ENCODE assay signal across 6 cellular contexts in the genomic region with DNA sequence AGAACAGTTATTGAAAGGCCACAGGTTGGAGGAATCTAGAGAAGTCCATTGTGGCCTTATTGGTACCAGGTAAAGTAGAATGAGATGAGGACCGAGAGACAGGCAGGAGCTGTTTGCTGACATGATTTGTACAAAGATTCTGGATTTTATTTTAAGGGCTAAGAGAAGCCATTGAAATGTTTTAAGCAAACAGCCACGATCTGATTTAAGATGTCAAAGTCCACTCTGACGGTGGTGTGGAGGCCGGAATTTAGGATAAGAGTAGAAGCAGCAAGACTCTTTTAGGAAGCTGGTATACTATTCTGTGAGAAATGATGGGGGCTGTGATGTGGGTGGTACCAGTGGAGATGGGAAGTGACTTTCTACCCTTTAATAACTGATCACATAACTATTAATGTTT.
"Had no signal": no experiment of that assay in that cellular context is flagged by ENCODE, and none has a peak within 500 bp of the region (broad histone marks: within the 10 kb centered on the region; RNA-seq: fewer than 3 reads in every experiment).

No MANE protein-coding gene starts in this region.

- ATAC-seq: K562 had no signal

- H3K27ac ChIP-seq: HL-60 had no signal

- FAIRE-seq: HTR-8/SVneo, K562 had no signal

- H3K4me3 ChIP-seq: K562 had no signal

- DNase-seq: IMR-90, KBM-7, KG1 had no signal
